ENCODE assay signal across 9 cellular contexts in genomic region chr14:91021991-91022621, GRCh38. TPM values are rescaled to one million over a fixed set of nuclear protein-coding genes. Genes with fewer than 3 reads are reported as not detected.
DNase-seq lines count a peak whose midpoint lies in the region; ATAC-seq and TF ChIP-seq lines count a peak whose summit lies in the region.
"Had no signal": no experiment of that assay in that cellular context is flagged by ENCODE, and none has a peak within 500 bp of the region (broad histone marks: within the 10 kb centered on the region; RNA-seq: fewer than 3 reads in every experiment).

No MANE protein-coding gene starts in this region.

- CTCF ChIA-PET in OCI-LY7 (lab: Charles Lee; ENCODE audit: unreplicated experiment): interaction anchor here (0.6 kb wide), 1 partner anchor 119 kb away, joined by 3 read pairs; no protein-coding TSS in a partner anchor

- DNase-seq in OCI-LY7 (ENCODE audit: low spot score) (no peak), NCI-H128 (lab: John Stamatoyannopoulos, UW; ENCODE audit: unreplicated experiment) (no peak), inferior parietal cortex (ENCODE audit: extremely low spot score) (no peak), foreskin melanocyte (no peak)
- no peak for DNase-seq in activated effector memory CD4-positive, alpha-beta T cell treated with Interleukin-2 at 50 U/mL for 16 hours

- POLR2A ChIA-PET in OCI-LY7 (lab: Charles Lee): interaction anchor here (1.5 kb wide), 1 partner anchor 14 kb away, joined by 6 read pairs; no protein-coding TSS in a partner anchor

- TF ChIP-seq CTCF in OCI-LY7 (conservative IDR thresholded peaks at IDR 0.05; ENCODE audit: low read length): no peak

- no peaks in the 10 kb centered on the region for H3K9me2 ChIP-seq in OCI-LY7 (ENCODE audit: insufficient read depth, low read length)

- H3K4me3 ChIP-seq in OCI-LY7 (ENCODE audit: low read depth, low read length, poor library complexity, severe bottlenecking) (peak overlapping the region; percentile 48), mucosa of rectum (ENCODE audit: low read length in 2 of 2) (peak overlapping the region; percentile 62 to 73)
- H3K4me3 ChIP-seq: cardiac muscle cell had no signal

- H3K4me2 ChIP-seq in OCI-LY7 (ENCODE audit: low read length): peak overlapping the region; percentile 63

- no peaks in the 10 kb centered on the region for H3K79me2 ChIP-seq in OCI-LY7 (ENCODE audit: insufficient read depth, low read depth, low read length)

- ATAC-seq in GM18499 (IDR thresholded peaks at IDR 0.05; ENCODE audit: insufficient read depth, unreplicated experiment) (peak; percentile 32), GM21786 (IDR thresholded peaks at IDR 0.05; ENCODE audit: unreplicated experiment) (peak; percentile 38)

- peaks cover 6% of the 10 kb centered on the region for H3K4me1 ChIP-seq in OCI-LY7 (ENCODE audit: insufficient read depth, low read length, poor library complexity, severe bottlenecking)
- H3K4me1 ChIP-seq in mucosa of rectum (ENCODE audit: control insufficient read depth in 2 of 2, insufficient read depth in 2 of 2, low read length in 2 of 2): peaks cover 3 to 4% of the 10 kb centered on the region in 2 donors

- no peaks in the 10 kb centered on the region for H3K9me3 ChIP-seq in OCI-LY7 (ENCODE audit: low read length)
- H3K9me3 ChIP-seq in mucosa of rectum (ENCODE audit: control insufficient read depth in 2 of 2, low read length in 2 of 2): no peaks in the 10 kb centered on the region

- H2AFZ ChIP-seq in OCI-LY7 (ENCODE audit: low read length): peak overlapping the region; percentile 41; the same call in 1 of the 2 replicates

- no peaks in the 10 kb centered on the region for H3K27me3 ChIP-seq in mucosa of rectum (ENCODE audit: control insufficient read depth in 2 of 2, insufficient read depth in 2 of 2, low read length in 2 of 2)
- H3K27me3 ChIP-seq: cardiac muscle cell had no signal

- intact Hi-C loops in OCI-LY7 (cut with micrococcal nuclease; ENCODE audit: unreplicated experiment): no loop called here

- H3K9ac ChIP-seq in mucosa of rectum (ENCODE audit: low read depth in 1 of 2, low read length in 2 of 2): peak overlapping the region; percentile 20 to 37

- no peaks in the 10 kb centered on the region for H3K36me3 ChIP-seq in OCI-LY7 (ENCODE audit: insufficient read depth, low read length)
- no peaks in the 10 kb centered on the region for H3K36me3 ChIP-seq in mucosa of rectum (ENCODE audit: control insufficient read depth in 2 of 2, insufficient read depth in 2 of 2, low read length in 2 of 2)
- H3K36me3 ChIP-seq: cardiac muscle cell had no signal

- BruUV-seq in OCI-LY7 (replicated peaks; lab: Mats Ljungman, UMichigan): no TSS peak

- H3K27ac ChIP-seq in OCI-LY7 (ENCODE audit: low read depth, low read length, poor library complexity, severe bottlenecking) (peak overlapping the region; percentile 27), mucosa of rectum (ENCODE audit: low read depth in 2 of 2, low read length in 2 of 2) (peak overlapping the region; percentile 73 to 76)
- H3K27ac ChIP-seq: cardiac muscle cell had no signal

- H4K20me1 ChIP-seq in OCI-LY7 (ENCODE audit: insufficient read depth, low read length): no peaks in the 10 kb centered on the region

RNA-seq across cellular contexts. Expression of gene RPS6KA5, which starts 38.3 kb away (rescaled TPM):
- 9.0 and 9.6 TPM in 2 replicates for total RNA-seq in OCI-LY7 (2014; rRNA removed; shearing (Covaris generic))
- 12.7 and 14.3 TPM in 2 replicates for total RNA-seq in OCI-LY7 (2022)
